ENCODE assay signal across 24 cellular contexts in the genomic region with DNA sequence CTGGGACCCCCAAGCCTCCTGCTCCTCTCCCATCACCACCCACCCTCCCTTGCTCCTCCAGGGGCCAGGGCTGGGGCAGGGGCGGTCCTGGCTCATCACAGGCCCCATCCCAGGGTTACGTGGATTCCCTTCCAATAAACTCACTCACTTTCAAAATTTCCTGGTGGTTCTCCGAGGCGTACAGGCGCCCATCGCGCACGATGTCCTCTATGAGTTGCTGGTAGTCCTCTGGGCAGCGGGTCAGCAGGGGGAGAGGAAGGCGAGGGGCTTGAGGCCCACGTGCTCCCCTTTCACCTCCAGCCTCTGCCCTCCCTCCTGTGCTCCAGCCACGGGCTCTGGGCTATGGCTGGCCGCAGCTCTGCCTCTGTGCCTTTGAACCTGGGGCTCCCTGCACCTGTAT.
"Had no signal": no experiment of that assay in that cellular context is flagged by ENCODE, and none has a peak within 500 bp of the region (broad histone marks: within the 10 kb centered on the region; RNA-seq: fewer than 3 reads in every experiment).

No MANE protein-coding gene starts in this region.

- H3K4me2 ChIP-seq: neural progenitor cell had no signal

- H3K9ac ChIP-seq: neural progenitor cell had no signal

- H3K4me1 ChIP-seq: esophagus squamous epithelium, neural progenitor cell, psoas muscle, sigmoid colon, tibial nerve had no signal

- H3K4me3 ChIP-seq: esophagus squamous epithelium, heart right ventricle, neural progenitor cell, psoas muscle, sigmoid colon, testis, tibial nerve, upper lobe of left lung had no signal

- H3K4me3 Mint-ChIP-seq: nephron; neural progenitor cell; stimulated activated memory B cell treated with anti-CD40 and anti-IgM and Interleukin-4, amounts not matched to agents 10 μg/mL and 1 μg/mL and 100 μg/mL, for 72 hours had no signal

- H3K27ac ChIP-seq: esophagus squamous epithelium, heart right ventricle, neural progenitor cell, psoas muscle, sigmoid colon, testis, tibial nerve, upper lobe of left lung had no signal

- ATAC-seq: effector memory CD8-positive, alpha-beta T cell; heart right ventricle; naive thymus-derived CD4-positive, alpha-beta T cell; psoas muscle; right cardiac atrium; stimulated activated memory B cell treated with anti-CD40 and anti-IgM and Interleukin-4, amounts not matched to agents 10 μg/mL and 1 μg/mL and 100 μg/mL, for 72 hours; stimulated activated naive CD8-positive, alpha-beta T cell treated with anti-CD3 and anti-CD28 coated beads, Interleukin-15, Interleukin-2, amounts not matched to agents 100 U/mL and 50 U/mL, for 24 hours had no signal

- H3K9me3 ChIP-seq: esophagus squamous epithelium, heart right ventricle, psoas muscle, sigmoid colon, testis, tibial nerve, upper lobe of left lung had no signal

- H3K36me3 Mint-ChIP-seq: naive thymus-derived CD4-positive, alpha-beta T cell; stimulated activated memory B cell treated with anti-CD40 and anti-IgM and Interleukin-4, amounts not matched to agents 10 μg/mL and 1 μg/mL and 100 μg/mL, for 72 hours had no signal

- H3K9me3 Mint-ChIP-seq: naive thymus-derived CD4-positive, alpha-beta T cell; nephron; neural progenitor cell had no signal

- H3K27me3 Mint-ChIP-seq: effector memory CD8-positive, alpha-beta T cell; naive thymus-derived CD4-positive, alpha-beta T cell had no signal

- H2AFZ ChIP-seq: neural progenitor cell had no signal

- H3K27ac Mint-ChIP-seq: nephron; stimulated activated memory B cell treated with anti-CD40 and anti-IgM and Interleukin-4, amounts not matched to agents 10 μg/mL and 1 μg/mL and 100 μg/mL, for 72 hours had no signal

- DNase-seq: cortex of kidney; effector memory CD8-positive, alpha-beta T cell; erythroblast; esophagus squamous epithelium; foreskin melanocyte; glutamatergic neuron; heart right ventricle; hippocampal formation; mesenchymal stem cell; midbrain; naive thymus-derived CD4-positive, alpha-beta T cell; right cardiac atrium; sigmoid colon; stimulated activated CD4-positive, alpha-beta T cell treated with anti-CD3 and anti-CD28 coated beads, Interleukin-2, amount 100 ng/mL, for 24 hours; stimulated activated CD4-positive, alpha-beta T cell treated with anti-CD3 and anti-CD28 coated beads, Interleukin-4, amount 100 ng/mL, for 24 hours; stimulated activated naive CD8-positive, alpha-beta T cell treated with anti-CD3 and anti-CD28 coated beads, Interleukin-15, Interleukin-2, amounts not matched to agents 100 U/mL and 50 U/mL, for 24 hours; substantia nigra; testis had no signal

- H3K4me1 Mint-ChIP-seq: nephron had no signal

- H3K36me3 ChIP-seq: esophagus squamous epithelium, heart right ventricle, neural progenitor cell, sigmoid colon had no signal

- H3K27me3 ChIP-seq: esophagus squamous epithelium, heart right ventricle, neural progenitor cell, testis, tibial nerve, upper lobe of left lung had no signal
